ENCODE assay signal across 18 cellular contexts in genomic region chr1:64844609-64845008, GRCh38.
"Had no signal": no experiment of that assay in that cellular context is flagged by ENCODE, and none has a peak within 500 bp of the region (broad histone marks: within the 10 kb centered on the region; RNA-seq: fewer than 3 reads in every experiment).

No MANE protein-coding gene starts in this region.

- H3K36me3 ChIP-seq: neural progenitor cell, prostate gland had no signal

- H3K27me3 ChIP-seq: cardiac muscle cell, foreskin keratinocyte, neural progenitor cell, right atrium auricular region, testis, upper lobe of left lung had no signal

- H3K4me1 Mint-ChIP-seq: mesothelial cell of epicardium had no signal

- DNase-seq: activated CD4-positive, alpha-beta T cell treated with anti-CD3 and anti-CD28 coated beads for 48 hours; activated CD8-positive, alpha-beta memory T cell treated with anti-CD3 and anti-CD28 coated beads for 24 hours; activated CD8-positive, alpha-beta memory T cell treated with anti-CD3 and anti-CD28 coated beads, Interleukin-2, amount 50 U/mL, for 48 hours; activated naive CD4-positive, alpha-beta T cell treated with anti-CD3 and anti-CD28 coated beads, Interleukin-2, amount 50 U/mL, for 16 hours; amygdala; foreskin keratinocyte; hippocampal formation; lower lobe of right lung; SK-N-SH; stimulated activated CD4-positive, alpha-beta T cell treated with anti-CD3 and anti-CD28 coated beads, Interleukin-2, amount 100 ng/mL, for 24 hours; testis had no signal

- ATAC-seq: foreskin keratinocyte, lower lobe of right lung, WTC11 had no signal

- H3K4me3 ChIP-seq: cardiac muscle cell, lower lobe of right lung, neural progenitor cell, prostate gland, right atrium auricular region, testis, upper lobe of left lung had no signal

- H3K27ac Mint-ChIP-seq: mesothelial cell of epicardium, neural progenitor cell, WTC11 had no signal

- H3K4me3 Mint-ChIP-seq: mesothelial cell of epicardium, neural progenitor cell, WTC11 had no signal

- H3K9me3 Mint-ChIP-seq: mesothelial cell of epicardium, neural progenitor cell, WTC11 had no signal
